In the genomic region with DNA sequence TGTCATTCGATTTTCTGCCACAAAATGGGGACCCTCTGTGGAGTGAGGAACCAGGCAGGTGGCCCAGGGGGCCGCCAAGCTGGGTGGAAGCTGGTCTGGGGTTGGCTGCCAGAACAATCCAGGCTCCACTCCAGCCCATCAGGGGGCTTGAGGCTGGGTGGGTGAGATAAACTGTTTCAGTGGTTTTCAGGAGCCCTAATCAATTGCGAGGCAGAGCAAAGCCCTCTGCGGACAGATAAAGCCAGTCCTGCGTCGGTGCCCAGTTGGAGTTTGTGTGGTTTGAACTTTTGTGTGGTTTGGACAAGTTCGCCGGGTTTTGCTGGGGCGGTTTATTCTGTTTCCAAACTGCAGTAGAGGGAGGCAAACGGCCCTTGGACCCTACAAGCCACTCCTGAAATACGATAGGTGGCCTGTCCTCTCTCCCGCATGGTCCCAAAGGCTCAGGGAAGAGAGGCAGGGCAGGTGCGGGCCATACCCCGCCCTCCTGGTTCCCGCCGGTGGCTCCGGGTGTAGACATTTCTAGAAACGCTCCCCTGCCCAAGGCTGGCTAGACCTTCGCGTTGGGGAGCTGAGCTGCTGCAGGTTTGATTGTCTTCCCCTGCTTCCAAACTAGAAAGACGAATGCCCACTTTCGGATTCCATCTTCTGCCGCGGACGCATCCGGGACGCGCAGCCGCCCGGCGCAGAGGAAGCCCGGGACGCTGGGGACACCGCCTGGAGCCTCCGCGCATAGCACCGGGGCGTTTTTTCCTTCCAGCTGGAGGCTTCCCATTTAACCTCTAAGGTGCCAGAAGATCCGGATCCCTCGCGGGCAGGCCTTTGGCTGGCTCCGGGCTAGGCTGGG, we compare ENCODE assay signal across 8 cellular contexts.
DNase-seq lines count a peak whose midpoint lies in the region; ATAC-seq, FAIRE-seq and TF ChIP-seq lines count a peak whose summit lies in the region.

No MANE protein-coding gene starts in this region.

- no peak for FAIRE-seq in GM18507 (lab: Jason Lieb, UNC)

- peak; percentile 73 for TF ChIP-seq CTCF in 22Rv1 (IDR thresholded peaks at IDR 0.05)
- peak; percentile 79 for TF ChIP-seq CTCF in VCaP (conservative IDR thresholded peaks at IDR 0.05)

- H3K27ac ChIP-seq in 22Rv1 (peak overlapping the region; percentile 70), VCaP (peak overlapping the region; percentile 73)

- no peak for ATAC-seq in HG03135 (IDR thresholded peaks at IDR 0.05; ENCODE audit: unreplicated experiment)

- DNase-seq in GM18507 (ENCODE audit: extremely low spot score, insufficient read length, low read depth) (peak; percentile 35), NCI-H1930 (lab: John Stamatoyannopoulos, UW) (peak; percentile 28 to 29), islet precursor cell (peak; percentile 87)
- DNase-seq in central memory CD4-positive, alpha-beta T cell = peak; percentile 32
- peak; percentile 52 for DNase-seq in stimulated activated CD4-positive, alpha-beta T cell treated with anti-CD3 and anti-CD28 coated beads, Interleukin-12 subunit alpha, Interleukin-12 subunit beta, amount 100 ng/mL, for 4 hours

Comparison
In these comparisons a context has a peak if more than half of its experiments do, and no peak if none do; other contexts are left out.
1. DNase-seq: peak in every context shown above with its lines; median percentile 87 in islet precursor cell; 52 in stimulated activated CD4-positive, alpha-beta T cell treated with anti-CD3 and anti-CD28 coated beads, Interleukin-12 subunit alpha, Interleukin-12 subunit beta, amount 100 ng/mL, for 4 hours; 35 in GM18507; 32 in central memory CD4-positive, alpha-beta T cell; 28 in NCI-H1930.